In the genomic region with DNA sequence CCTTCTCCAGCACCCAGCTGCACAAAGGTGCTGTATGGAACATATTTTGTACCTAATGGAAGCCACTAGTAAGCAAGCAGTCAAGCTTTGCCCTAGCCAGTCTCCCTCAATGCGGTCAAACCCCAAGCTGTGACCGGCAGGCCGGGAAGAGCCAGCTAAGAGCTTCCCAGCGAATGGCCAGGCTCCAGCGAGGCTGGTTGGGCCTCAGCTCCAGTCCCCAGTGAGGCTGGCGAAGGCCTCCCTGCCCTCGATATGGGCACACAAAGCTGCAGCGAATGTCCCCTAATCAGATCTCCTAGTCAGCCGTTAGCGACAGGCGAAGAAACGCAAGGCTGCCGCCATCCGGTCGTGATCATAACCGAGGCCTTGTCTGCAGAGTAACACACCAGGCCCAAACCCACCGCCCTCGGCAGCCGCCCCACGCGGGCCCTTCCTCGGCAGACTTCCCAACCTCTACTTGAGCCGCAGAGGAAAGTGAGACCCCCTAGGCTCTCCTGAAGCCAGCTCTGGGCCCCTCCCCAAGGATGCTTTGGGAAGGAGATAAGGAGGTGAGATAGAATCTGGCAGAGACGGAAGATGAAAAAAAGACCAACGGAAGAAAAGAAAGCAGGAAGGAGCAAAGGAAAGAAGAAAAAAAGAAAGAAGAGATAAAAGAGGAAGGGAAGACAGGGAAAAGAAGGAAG, we compare ENCODE assay signal across 11 cellular contexts. TPM values are rescaled to one million over a fixed set of nuclear protein-coding genes. Genes with fewer than 3 reads are reported as not detected.
DNase-seq lines count a peak whose midpoint lies in the region; ATAC-seq and TF ChIP-seq lines count a peak whose summit lies in the region.
"Had no signal": no experiment of that assay in that cellular context is flagged by ENCODE, and none has a peak within 500 bp of the region (broad histone marks: within the 10 kb centered on the region; RNA-seq: fewer than 3 reads in every experiment).

No MANE protein-coding gene starts in this region.

- ATAC-seq in HG03565 (IDR thresholded peaks at IDR 0.05; ENCODE audit: unreplicated experiment) = no peak
- no peak for ATAC-seq in GM19035 (IDR thresholded peaks at IDR 0.05; ENCODE audit: unreplicated experiment)
- no peak for ATAC-seq in HG03196 (IDR thresholded peaks at IDR 0.05; ENCODE audit: unreplicated experiment)

- peaks cover 8% of the 10 kb centered on the region for H3K36me3 Mint-ChIP-seq in activated CD4-positive, alpha-beta T cell treated with anti-CD3 and anti-CD28 coated beads, Interleukin-2, amount 10 ng/mL, durations not matched to agents 24 days and 14 days (ENCODE audit: low read depth)

- H3K27me3 ChIP-seq in suprapubic skin = peaks cover 20% of the 10 kb centered on the region

- no peak for TF ChIP-seq CTCF in suprapubic skin (IDR thresholded peaks at IDR 0.05)

- DNase-seq in activated CD4-positive, alpha-beta T cell treated with anti-CD3 and anti-CD28 coated beads, Interleukin-2, amount 10 ng/mL, durations not matched to agents 24 days and 14 days = peak; percentile 70
- no peak for DNase-seq in activated CD4-positive, alpha-beta T cell treated with anti-CD3 and anti-CD28 coated beads, Interleukin-2, amount 50 U/mL, for 1 hour
- DNase-seq in NCI-H524 treated with DMSO at 0.1 percent for 48 hours (lab: John Stamatoyannopoulos, UW) (peak; percentile 27), glomerular visceral epithelial cell (ENCODE audit: extremely low spot score) (peak; percentile 60), suprapubic skin (ENCODE audit: low spot score in 2 of 2) (peak in 1 of 2 donors; percentile 79)
- DNase-seq: DND-41, thyroid gland had no signal

- intact Hi-C loops in activated CD4-positive, alpha-beta T cell treated with anti-CD3 and anti-CD28 coated beads, Interleukin-2, amount 10 ng/mL, durations not matched to agents 24 days and 14 days (cut with micrococcal nuclease) = no loop called here

- H3K4me3 ChIP-seq in suprapubic skin = peak overlapping the region; percentile 84
- H3K4me3 ChIP-seq: thyroid gland had no signal

- peak overlapping the region; percentile 97 for H3K27ac ChIP-seq in suprapubic skin
- H3K27ac ChIP-seq: thyroid gland had no signal

- TF ChIP-seq POLR2A in suprapubic skin (IDR thresholded peaks at IDR 0.05) = no peak

- 23% methylated on average over 17 of the region's 25 CpGs for WGBS in suprapubic skin

- H3K27me3 Mint-ChIP-seq in activated CD4-positive, alpha-beta T cell treated with anti-CD3 and anti-CD28 coated beads, Interleukin-2, amount 10 ng/mL, durations not matched to agents 24 days and 14 days = peaks cover 68% of the 10 kb centered on the region

- H3K9me3 ChIP-seq in suprapubic skin = no peaks in the 10 kb centered on the region
- H3K9me3 ChIP-seq: thyroid gland had no signal

- peaks cover 5% of the 10 kb centered on the region for H3K4me1 Mint-ChIP-seq in activated CD4-positive, alpha-beta T cell treated with anti-CD3 and anti-CD28 coated beads, Interleukin-2, amount 10 ng/mL, durations not matched to agents 24 days and 14 days

- H3K4me3 Mint-ChIP-seq in activated CD4-positive, alpha-beta T cell treated with anti-CD3 and anti-CD28 coated beads, Interleukin-2, amount 10 ng/mL, durations not matched to agents 24 days and 14 days = no peak overlapping the region

- H3K4me1 ChIP-seq in suprapubic skin = peaks cover 84% of the 10 kb centered on the region

- peak overlapping the region; percentile 81 for H3K27ac Mint-ChIP-seq in activated CD4-positive, alpha-beta T cell treated with anti-CD3 and anti-CD28 coated beads, Interleukin-2, amount 10 ng/mL, durations not matched to agents 24 days and 14 days

- no peaks in the 10 kb centered on the region for H3K36me3 ChIP-seq in suprapubic skin
- H3K36me3 ChIP-seq: thyroid gland had no signal

- H3K9me3 Mint-ChIP-seq in activated CD4-positive, alpha-beta T cell treated with anti-CD3 and anti-CD28 coated beads, Interleukin-2, amount 10 ng/mL, durations not matched to agents 24 days and 14 days = peaks cover 8% of the 10 kb centered on the region

- TF ChIP-seq EP300 in suprapubic skin (IDR thresholded peaks at IDR 0.05) = no peak

RNA-seq across cellular contexts. Expression of a gene that starts 3.1 kb away (rescaled TPM):
- total RNA-seq in activated CD4-positive, alpha-beta T cell treated with anti-CD3 and anti-CD28 coated beads, Interleukin-2, amount 10 ng/mL, durations not matched to agents 24 days and 14 days = not detected in 2 replicates
- total RNA-seq in suprapubic skin = 10 to 100 TPM; 26.7 to 64.8 (median 48.7) TPM

RNA-seq across cellular contexts. Expression of a gene that starts 5.7 kb away (rescaled TPM):
- total RNA-seq in activated CD4-positive, alpha-beta T cell treated with anti-CD3 and anti-CD28 coated beads, Interleukin-2, amount 10 ng/mL, durations not matched to agents 24 days and 14 days = not detected in 2 replicates
- 1 to 10 TPM; 4.7 to 8.9 (median 6.0) TPM for total RNA-seq in suprapubic skin

RNA-seq across cellular contexts. Expression of a gene that starts 11.9 kb away (rescaled TPM):
- total RNA-seq in activated CD4-positive, alpha-beta T cell treated with anti-CD3 and anti-CD28 coated beads, Interleukin-2, amount 10 ng/mL, durations not matched to agents 24 days and 14 days = not detected in 2 replicates
- total RNA-seq in suprapubic skin = 10 to 100 TPM; 14.8 to 23.6 (median 17.5) TPM

RNA-seq across cellular contexts. Expression of a gene that starts 16.0 kb away (rescaled TPM):
- not detected in 2 replicates for total RNA-seq in activated CD4-positive, alpha-beta T cell treated with anti-CD3 and anti-CD28 coated beads, Interleukin-2, amount 10 ng/mL, durations not matched to agents 24 days and 14 days
- 10 to 100 TPM in 1 of 4 donors, 1 to 10 TPM in 3; 5.5 to 19.9 (median 6.2) TPM for total RNA-seq in suprapubic skin

RNA-seq across cellular contexts. Expression of a gene that starts 16.6 kb away (rescaled TPM):
- not detected in 2 replicates for total RNA-seq in activated CD4-positive, alpha-beta T cell treated with anti-CD3 and anti-CD28 coated beads, Interleukin-2, amount 10 ng/mL, durations not matched to agents 24 days and 14 days
- total RNA-seq in suprapubic skin = 1 to 10 TPM in 1 of 4 donors, under 1 TPM in 2, not detected in 1; 0.34 to 1.2 (median 0.95) TPM
- total RNA-seq: mononuclear cell, thyroid gland had no signal

Comparison
In these comparisons a context has a peak if more than half of its experiments do, and no peak if none do; other contexts are left out.
1. RNA of a gene that starts 3.1 kb away (total RNA-seq): 26.7 to 64.8 TPM in suprapubic skin; not detected in activated CD4-positive, alpha-beta T cell treated with anti-CD3 and anti-CD28 coated beads, Interleukin-2, amount 10 ng/mL, durations not matched to agents 24 days and 14 days; every median in the first group is over 10 times any median in the second.
2. RNA of a gene that starts 11.9 kb away (total RNA-seq): 14.8 to 23.6 TPM in suprapubic skin; not detected in activated CD4-positive, alpha-beta T cell treated with anti-CD3 and anti-CD28 coated beads, Interleukin-2, amount 10 ng/mL, durations not matched to agents 24 days and 14 days; every median in the first group is over 10 times any median in the second.